ENCODE assay signal across 8 cellular contexts in genomic region chr6:104526383-104526782, GRCh38.
DNase-seq lines count a peak whose midpoint lies in the region; ATAC-seq and TF ChIP-seq lines count a peak whose summit lies in the region.
"Had no signal": no experiment of that assay in that cellular context is flagged by ENCODE, and none has a peak within 500 bp of the region (broad histone marks: within the 10 kb centered on the region; RNA-seq: fewer than 3 reads in every experiment).

No MANE protein-coding gene starts in this region.

- H3K79me1 ChIP-seq in neuronal stem cell (ENCODE audit: low read depth, low read length) = no peaks in the 10 kb centered on the region

- no peak overlapping the region for H2BK5ac ChIP-seq in neuronal stem cell (ENCODE audit: low read length)

- no peaks in the 10 kb centered on the region for H3K27me3 ChIP-seq in smooth muscle cell (ENCODE audit: low read depth)
- no peaks in the 10 kb centered on the region for H3K27me3 ChIP-seq in neuronal stem cell (ENCODE audit: control insufficient read depth in 3 of 3, insufficient read depth in 3 of 3, low read depth in 1 of 3, low read length in 3 of 3)
- H3K27me3 ChIP-seq: neural progenitor cell had no signal

- no peak overlapping the region for H3K18ac ChIP-seq in neuronal stem cell (ENCODE audit: low read length)

- DNase-seq in NCI-H2107 (lab: John Stamatoyannopoulos, UW) = peak; percentile 7
- no peak for DNase-seq in SK-N-MC (ENCODE audit: low read depth, low spot score)
- DNase-seq in globus pallidus (ENCODE audit: low spot score) = peak; percentile 24
- DNase-seq in smooth muscle cell (lab: John Stamatoyannopoulos, UW; ENCODE audit: unreplicated experiment) = no peak
- DNase-seq in mesenteric fat pad (ENCODE audit: low spot score) = no peak
- DNase-seq in neuronal stem cell (ENCODE audit: low spot score) = no peak

- H3K14ac ChIP-seq in neuronal stem cell (ENCODE audit: low read length) = no peak overlapping the region

- H2BK15ac ChIP-seq in neuronal stem cell (ENCODE audit: low read length) = no peak overlapping the region

- no peak overlapping the region for H2AK5ac ChIP-seq in neuronal stem cell (ENCODE audit: low read depth, low read length)

- H2AFZ ChIP-seq in smooth muscle cell (ENCODE audit: low read depth) (peak overlapping the region; percentile 8), neuronal stem cell (ENCODE audit: low read length) (no peak overlapping the region)
- H2AFZ ChIP-seq: neural progenitor cell had no signal

- H4K20me1 ChIP-seq in smooth muscle cell (ENCODE audit: low read depth) = no peaks in the 10 kb centered on the region

- no peak overlapping the region for H4K8ac ChIP-seq in neuronal stem cell (ENCODE audit: low read depth, low read length)

- H3K4me2 ChIP-seq in smooth muscle cell (peak overlapping the region; percentile 73), neuronal stem cell (ENCODE audit: insufficient read depth, low read length, poor library complexity, severe bottlenecking) (no peak overlapping the region)
- H3K4me2 ChIP-seq: neural progenitor cell had no signal

- H3K4me1 ChIP-seq in smooth muscle cell (ENCODE audit: low read depth) (no peaks in the 10 kb centered on the region), neuronal stem cell (ENCODE audit: control insufficient read depth in 2 of 2, insufficient read depth in 1 of 2, low read depth in 1 of 2, low read length in 2 of 2) (no peaks in the 10 kb centered on the region)
- H3K4me1 ChIP-seq: neural progenitor cell had no signal

- H3K36me3 ChIP-seq in SK-N-MC (ENCODE audit: insufficient read depth, low read length) (no peaks in the 10 kb centered on the region), smooth muscle cell (ENCODE audit: low read depth) (no peaks in the 10 kb centered on the region), neuronal stem cell (replicated peaks in 1 of 2; ENCODE audit: control insufficient read depth in 2 of 2, insufficient read depth in 2 of 2, low read length in 2 of 2) (no peaks in the 10 kb centered on the region)
- H3K36me3 ChIP-seq: neural progenitor cell had no signal

- no peak for TF ChIP-seq CTCF in smooth muscle cell (IDR thresholded peaks at IDR 0.05; ENCODE audit: borderline replicate concordance, insufficient read depth, poor library complexity, severe bottlenecking)

- H3K79me2 ChIP-seq in smooth muscle cell (ENCODE audit: low read depth) = no peaks in the 10 kb centered on the region

- H3K27ac ChIP-seq in SK-N-MC (peak overlapping the region; percentile 89), smooth muscle cell (ENCODE audit: low read depth) (no peak overlapping the region), neuronal stem cell (replicated peaks; ENCODE audit: low read length) (no peak overlapping the region)
- H3K27ac ChIP-seq: neural progenitor cell had no signal

- WGBS in smooth muscle cell (ENCODE audit: low lambda C conversion rate) = 15% methylated on average over 6 of the region's 6 CpGs
- no CpG with 5 or more reads among the region's 6 CpGs for whole genome bisulfite sequencing in neuronal stem cell (ENCODE audit: extremely low coverage in 2 of 2, insufficient read length in 2 of 2, insufficient replicate concordance in 1 of 2), 2 donors

- no peaks in the 10 kb centered on the region for H3F3A ChIP-seq in smooth muscle cell (ENCODE audit: low read depth)

- H3K4me3 ChIP-seq in SK-N-MC (peak overlapping the region; percentile 71), smooth muscle cell (peak overlapping the region; percentile 21), neuronal stem cell (ENCODE audit: low read length in 2 of 2) (no peak overlapping the region)
- H3K4me3 ChIP-seq: neural progenitor cell had no signal

- H2BK120ac ChIP-seq in neuronal stem cell (ENCODE audit: low read depth, low read length) = no peak overlapping the region

- H2BK12ac ChIP-seq in neuronal stem cell (ENCODE audit: low read length) = no peak overlapping the region

- no peak for ATAC-seq in HG02970 (IDR thresholded peaks at IDR 0.05; ENCODE audit: low FRiP score, unreplicated experiment)

- H3K4ac ChIP-seq in neuronal stem cell (ENCODE audit: low read length) = no peak overlapping the region

- H4K91ac ChIP-seq in neuronal stem cell (ENCODE audit: low read depth, low read length, poor library complexity) = no peak overlapping the region

- no peaks in the 10 kb centered on the region for H3K9me3 ChIP-seq in SK-N-MC (ENCODE audit: low read depth, low read length)
- no peaks in the 10 kb centered on the region for H3K9me3 ChIP-seq in smooth muscle cell (replicated peaks; ENCODE audit: low read depth)
- H3K9me3 ChIP-seq in neuronal stem cell (replicated peaks in 1 of 2; ENCODE audit: control insufficient read depth in 2 of 2, insufficient read depth in 1 of 2, low read depth in 1 of 2, low read length in 2 of 2) = no peaks in the 10 kb centered on the region

- H3K23ac ChIP-seq in neuronal stem cell (ENCODE audit: low read depth, low read length, poor library complexity) = no peak overlapping the region

- H3K9ac ChIP-seq in SK-N-MC (ENCODE audit: insufficient read length) (peak overlapping the region; percentile 43), smooth muscle cell (ENCODE audit: low read depth) (no peak overlapping the region), neuronal stem cell (ENCODE audit: low read depth, low read length, poor library complexity) (no peak overlapping the region)
- H3K9ac ChIP-seq: neural progenitor cell had no signal

Comparison
In these comparisons a context has a peak if more than half of its experiments do, and no peak if none do; other contexts are left out.
1. DNase-seq: peak in NCI-H2107 (single experiment) and globus pallidus (single experiment); none in SK-N-MC (single experiment), smooth muscle cell (single experiment), mesenteric fat pad (single experiment) and neuronal stem cell (single experiment).
2. H3K4me3 ChIP-seq: peak in SK-N-MC (single experiment) and smooth muscle cell (single experiment); none in neuronal stem cell (0 of 2).